In genomic region chr13:25843692-25844091, GRCh38 we compare ENCODE assay signal across 27 cellular contexts.
"Had no signal": no experiment of that assay in that cellular context is flagged by ENCODE, and none has a peak within 500 bp of the region (broad histone marks: within the 10 kb centered on the region; RNA-seq: fewer than 3 reads in every experiment).

No MANE protein-coding gene starts in this region.

- H3K9me3 ChIP-seq: left lung, lower lobe of right lung, ovary, right atrium auricular region, right lobe of liver, testis, thyroid gland, transverse colon, upper lobe of right lung had no signal

- H3K9me3 Mint-ChIP-seq: nephron; stimulated activated naive CD8-positive, alpha-beta T cell treated with anti-CD3 and anti-CD28 coated beads, Interleukin-15, amount 100 ng/mL, for 72 hours had no signal

- H3K4me1 ChIP-seq: right atrium auricular region, right lobe of liver, testis, transverse colon had no signal

- H3K9ac ChIP-seq: neural progenitor cell had no signal

- H3K4me3 Mint-ChIP-seq: immature natural killer cell; naive thymus-derived CD8-positive, alpha-beta T cell; nephron; neural progenitor cell; stimulated activated naive CD8-positive, alpha-beta T cell treated with anti-CD3 and anti-CD28 coated beads, Interleukin-15, amount 100 ng/mL, for 72 hours had no signal

- ATAC-seq: left colon; left lung; lower lobe of right lung; naive thymus-derived CD8-positive, alpha-beta T cell; right lobe of liver; stimulated activated naive CD8-positive, alpha-beta T cell treated with anti-CD3 and anti-CD28 coated beads, Interleukin-15, amount 100 ng/mL, for 72 hours; upper lobe of right lung had no signal

- H3K4me3 ChIP-seq: left lung, lower lobe of right lung, neural progenitor cell, ovary, right atrium auricular region, right lobe of liver, smooth muscle cell, testis, thyroid gland, transverse colon, upper lobe of right lung had no signal

- H2AFZ ChIP-seq: neural progenitor cell had no signal

- DNase-seq: hypothalamus; immature natural killer cell; kidney; left colon; left lung; lower lobe of right lung; mammary epithelial cell; mesenchymal stem cell; naive thymus-derived CD8-positive, alpha-beta T cell; ovary; right lobe of liver; stimulated activated CD4-positive, alpha-beta T cell treated with anti-CD3 and anti-CD28 coated beads, Interleukin-1b, Interleukin-23, amount 100 ng/mL, for 48 hours; stimulated activated CD4-positive, alpha-beta T cell treated with anti-CD3 and anti-CD28 coated beads, Interleukin-2, amount 100 ng/mL, for 48 hours; stimulated activated CD4-positive, alpha-beta T cell treated with anti-CD3 and anti-CD28 coated beads, Interleukin-4, amount 100 ng/mL, for 4 hours; stimulated activated CD8-positive, alpha-beta memory T cell treated with anti-CD3 and anti-CD28 coated beads, Interleukin-4, amount 100 ng/mL, for 48 hours; stimulated activated naive CD4-positive, alpha-beta T cell; stimulated activated naive CD8-positive, alpha-beta T cell treated with anti-CD3 and anti-CD28 coated beads, Interleukin-15, amount 100 ng/mL, for 72 hours; substantia nigra; testis; thyroid gland; transverse colon; upper lobe of right lung had no signal

- H3K27ac Mint-ChIP-seq: nephron; neural progenitor cell; progenitor cell of endocrine pancreas; stimulated activated naive CD8-positive, alpha-beta T cell treated with anti-CD3 and anti-CD28 coated beads, Interleukin-15, amount 100 ng/mL, for 72 hours had no signal

- H3K4me2 ChIP-seq: neural progenitor cell, smooth muscle cell had no signal

- H3K36me3 Mint-ChIP-seq: neural progenitor cell had no signal

- H3K27ac ChIP-seq: left lung, lower lobe of right lung, neural progenitor cell, ovary, right atrium auricular region, right lobe of liver, testis, thyroid gland, transverse colon, upper lobe of right lung had no signal

- H3K36me3 ChIP-seq: left lung, lower lobe of right lung, neural progenitor cell, ovary, right atrium auricular region, right lobe of liver, thyroid gland, transverse colon, upper lobe of right lung had no signal

- H3K27me3 ChIP-seq: neural progenitor cell, ovary, right atrium auricular region, right lobe of liver, testis, thyroid gland, transverse colon, upper lobe of right lung had no signal

- H3K27me3 Mint-ChIP-seq: stimulated activated naive CD8-positive, alpha-beta T cell treated with anti-CD3 and anti-CD28 coated beads, Interleukin-15, amount 100 ng/mL, for 72 hours had no signal
